In genomic region chr13:100381595-100382224, GRCh38 we compare ENCODE assay signal across 1 cellular context.
TF ChIP-seq lines count a peak whose summit lies in the region.

No MANE protein-coding gene starts in this region.

TF ChIP-seq in IMR-90, 13 proteins besides CTCF, POLR2A, EP300 and RAD21 (continued from another document):
- TF ChIP-seq, protein P1, sequence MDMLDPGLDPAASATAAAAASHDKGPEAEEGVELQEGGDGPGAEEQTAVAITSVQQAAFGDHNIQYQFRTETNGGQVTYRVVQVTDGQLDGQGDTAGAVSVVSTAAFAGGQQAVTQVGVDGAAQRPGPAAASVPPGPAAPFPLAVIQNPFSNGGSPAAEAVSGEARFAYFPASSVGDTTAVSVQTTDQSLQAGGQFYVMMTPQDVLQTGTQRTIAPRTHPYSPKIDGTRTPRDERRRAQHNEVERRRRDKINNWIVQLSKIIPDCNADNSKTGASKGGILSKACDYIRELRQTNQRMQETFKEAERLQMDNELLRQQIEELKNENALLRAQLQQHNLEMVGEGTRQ (IDR thresholded peaks at IDR 0.05; ENCODE audit: low read depth, low read length) = no peak
